In genomic region chr20:51995038-51995437, GRCh38 we compare ENCODE assay signal across 20 cellular contexts.
DNase-seq lines count a peak whose midpoint lies in the region; ATAC-seq and TF ChIP-seq lines count a peak whose summit lies in the region.
"Had no signal": no experiment of that assay in that cellular context is flagged by ENCODE, and none has a peak within 500 bp of the region (broad histone marks: within the 10 kb centered on the region; RNA-seq: fewer than 3 reads in every experiment).

No MANE protein-coding gene starts in this region.

- intact Hi-C loops in activated CD4-positive, alpha-beta T cell treated with anti-CD3 and anti-CD28 coated beads, Interleukin-2, amount 10 ng/mL, durations not matched to agents 24 days and 14 days (cut with micrococcal nuclease): no loop called here

- no peak overlapping the region for H3K4me3 Mint-ChIP-seq in activated T-cell treated with anti-CD3 and anti-CD28 coated beads, Interleukin-2, amount 50 U/mL, for 72 hours
- no peak overlapping the region for H3K4me3 Mint-ChIP-seq in chondrocyte (ENCODE audit: unreplicated experiment)
- no peak overlapping the region for H3K4me3 Mint-ChIP-seq in mesothelial cell of epicardium
- no peak overlapping the region for H3K4me3 Mint-ChIP-seq in activated CD4-positive, alpha-beta T cell treated with anti-CD3 and anti-CD28 coated beads, Interleukin-2, amount 10 ng/mL, durations not matched to agents 24 days and 14 days
- H3K4me3 Mint-ChIP-seq: activated T-cell treated with anti-CD3 and anti-CD28 coated beads, Interleukin-2, amount 50 U/mL, for 4 hours; T-helper 1 cell treated with Interleukin-12 subunit alpha and Interleukin-12 subunit beta and Interleukin-4 antibody, amounts not matched to agents 30 μg/mL and 1 μg/mL, for 36 hours had no signal

- peak overlapping the region; percentile 12 for H3K27ac Mint-ChIP-seq in activated T-cell treated with anti-CD3 and anti-CD28 coated beads, Interleukin-2, amount 50 U/mL, for 72 hours
- peak overlapping the region; percentile 50 for H3K27ac Mint-ChIP-seq in chondrocyte (ENCODE audit: unreplicated experiment)
- H3K27ac Mint-ChIP-seq in mesothelial cell of epicardium: peak overlapping the region; percentile 39
- H3K27ac Mint-ChIP-seq in activated CD4-positive, alpha-beta T cell treated with anti-CD3 and anti-CD28 coated beads, Interleukin-2, amount 10 ng/mL, durations not matched to agents 24 days and 14 days: no peak overlapping the region
- H3K27ac Mint-ChIP-seq: T-helper 1 cell treated with Interleukin-12 subunit alpha and Interleukin-12 subunit beta and Interleukin-4 antibody, amounts not matched to agents 30 μg/mL and 1 μg/mL, for 36 hours had no signal

- H3K27me3 Mint-ChIP-seq in activated T-cell treated with anti-CD3 and anti-CD28 coated beads, Interleukin-2, amount 50 U/mL, for 72 hours (ENCODE audit: low read depth): no peaks in the 10 kb centered on the region
- H3K27me3 Mint-ChIP-seq in chondrocyte (ENCODE audit: low read depth): no peaks in the 10 kb centered on the region
- no peaks in the 10 kb centered on the region for H3K27me3 Mint-ChIP-seq in mesothelial cell of epicardium (ENCODE audit: low read depth)
- H3K27me3 Mint-ChIP-seq in activated CD4-positive, alpha-beta T cell treated with anti-CD3 and anti-CD28 coated beads, Interleukin-2, amount 10 ng/mL, durations not matched to agents 24 days and 14 days: no peaks in the 10 kb centered on the region

- H3K9me3 Mint-ChIP-seq in activated T-cell treated with anti-CD3 and anti-CD28 coated beads, Interleukin-2, amount 50 U/mL, for 72 hours: no peaks in the 10 kb centered on the region
- no peaks in the 10 kb centered on the region for H3K9me3 Mint-ChIP-seq in chondrocyte (ENCODE audit: low read depth)
- H3K9me3 Mint-ChIP-seq in mesothelial cell of epicardium: no peaks in the 10 kb centered on the region
- H3K9me3 Mint-ChIP-seq in activated CD4-positive, alpha-beta T cell treated with anti-CD3 and anti-CD28 coated beads, Interleukin-2, amount 10 ng/mL, durations not matched to agents 24 days and 14 days: no peaks in the 10 kb centered on the region
- H3K9me3 Mint-ChIP-seq: activated T-cell treated with anti-CD3 and anti-CD28 coated beads, Interleukin-2, amount 50 U/mL, for 4 hours; T-helper 1 cell treated with Interleukin-12 subunit alpha and Interleukin-12 subunit beta and Interleukin-4 antibody, amounts not matched to agents 30 μg/mL and 1 μg/mL, for 36 hours had no signal

- no peaks in the 10 kb centered on the region for H3K36me3 Mint-ChIP-seq in activated T-cell treated with anti-CD3 and anti-CD28 coated beads, Interleukin-2, amount 50 U/mL, for 72 hours (ENCODE audit: insufficient read depth in 2 of 2)
- H3K36me3 Mint-ChIP-seq in chondrocyte (ENCODE audit: low read depth): no peaks in the 10 kb centered on the region
- H3K36me3 Mint-ChIP-seq in mesothelial cell of epicardium: no peaks in the 10 kb centered on the region
- H3K36me3 Mint-ChIP-seq in activated CD4-positive, alpha-beta T cell treated with anti-CD3 and anti-CD28 coated beads, Interleukin-2, amount 10 ng/mL, durations not matched to agents 24 days and 14 days (ENCODE audit: low read depth): no peaks in the 10 kb centered on the region

- H3K4me1 Mint-ChIP-seq in activated T-cell treated with anti-CD3 and anti-CD28 coated beads, Interleukin-2, amount 50 U/mL, for 72 hours (ENCODE audit: low read depth): no peaks in the 10 kb centered on the region
- H3K4me1 Mint-ChIP-seq in chondrocyte (ENCODE audit: low read depth): peaks cover 15% of the 10 kb centered on the region
- peaks cover 7% of the 10 kb centered on the region for H3K4me1 Mint-ChIP-seq in mesothelial cell of epicardium
- H3K4me1 Mint-ChIP-seq in activated CD4-positive, alpha-beta T cell treated with anti-CD3 and anti-CD28 coated beads, Interleukin-2, amount 10 ng/mL, durations not matched to agents 24 days and 14 days: no peaks in the 10 kb centered on the region

- ATAC-seq in activated T-cell treated with anti-CD3 and anti-CD28 coated beads, Interleukin-2, amount 50 U/mL, for 72 hours (replicated peaks in 1 of 2): no peak
- ATAC-seq in HG02678 (IDR thresholded peaks at IDR 0.05; ENCODE audit: unreplicated experiment) (no peak), HG03520 (IDR thresholded peaks at IDR 0.05; ENCODE audit: unreplicated experiment) (no peak)
- ATAC-seq: activated T-cell treated with anti-CD3 and anti-CD28 coated beads, Interleukin-2, amount 50 U/mL, for 4 hours; Panc1; upper lobe of right lung had no signal

- no peak for TF ChIP-seq CTCF in chondrocyte (IDR thresholded peaks at IDR 0.05)
- no peak for TF ChIP-seq CTCF in mesothelial cell of epicardium (IDR thresholded peaks at IDR 0.05; ENCODE audit: unreplicated experiment)

- no peak for DNase-seq in activated T-cell treated with anti-CD3 and anti-CD28 coated beads, Interleukin-2, amount 50 U/mL, for 72 hours
- DNase-seq in activated T-cell treated with anti-CD3 and anti-CD28 coated beads for 4 hours (no peak), chondrocyte (ENCODE audit: low spot score) (no peak), mesothelial cell of epicardium (ENCODE audit: low spot score in 2 of 2, unreplicated experiment in 2 of 2) (no peak), HT-29 (ENCODE audit: low spot score) (no peak)
- DNase-seq in activated CD4-positive, alpha-beta T cell treated with anti-CD3 and anti-CD28 coated beads, Interleukin-2, amount 10 ng/mL, durations not matched to agents 24 days and 14 days: no peak
- DNase-seq: activated naive CD4-positive, alpha-beta T cell treated with Interleukin-2 at 50 U/mL for 16 hours; activated T-cell treated with anti-CD3 and anti-CD28 coated beads, Interleukin-2, amount 50 U/mL, for 4 hours; C1 segment of cervical spinal cord; EL; head of caudate nucleus; KBM-7; NCI-H1417 treated with DMSO at 0.1 percent for 48 hours; NCI-H510A; NK-92 treated with Interleukin-12 subunit alpha and Interleukin-12 subunit beta, amount 100 ng/mL, for 24 hours; upper lobe of right lung had no signal
